ENCODE assay signal across 25 cellular contexts in the genomic region with DNA sequence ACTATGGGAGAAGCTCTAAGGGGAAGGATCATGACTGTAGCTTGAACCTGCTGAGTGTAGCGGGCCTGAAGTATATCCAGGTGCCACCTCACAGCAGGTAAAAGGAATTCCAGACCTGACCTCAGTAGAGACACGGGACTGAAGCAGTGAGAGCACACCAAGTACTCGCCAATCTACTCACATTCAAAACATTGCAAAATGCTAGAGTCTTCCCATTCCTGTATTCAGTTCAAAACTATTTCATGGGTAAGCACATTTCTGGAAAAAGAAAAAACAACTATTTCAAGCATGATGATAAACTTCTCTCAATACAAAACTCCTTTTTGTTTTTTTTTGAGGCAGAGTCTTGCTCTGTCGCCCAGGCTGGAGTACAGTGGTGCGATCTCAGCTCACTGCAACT.
"Had no signal": no experiment of that assay in that cellular context is flagged by ENCODE, and none has a peak within 500 bp of the region (broad histone marks: within the 10 kb centered on the region; RNA-seq: fewer than 3 reads in every experiment).

No MANE protein-coding gene starts in this region.

- H3K27ac ChIP-seq: pancreas, psoas muscle, right atrium auricular region, uterus had no signal

- H3K27me3 ChIP-seq: pancreas, right atrium auricular region, tibial nerve, uterus had no signal

- DNase-seq: activated CD4-positive, alpha-beta T cell treated with anti-CD3 and anti-CD28 coated beads for 1 hour; activated CD8-positive, alpha-beta memory T cell treated with anti-CD3 and anti-CD28 coated beads for 24 hours; activated CD8-positive, alpha-beta memory T cell treated with anti-CD3 and anti-CD28 coated beads, Interleukin-2, amount 50 U/mL, for 48 hours; activated naive CD4-positive, alpha-beta T cell treated with Interleukin-2 at 50 U/mL for 16 hours; activated naive CD8-positive, alpha-beta T cell treated with anti-CD3 and anti-CD28 coated beads for 36 hours; activated T-cell treated with anti-CD3 and anti-CD28 coated beads, Interleukin-2, amount 50 U/mL, for 48 hours; amniotic stem cell; cerebellar nuclear complex; effector CD4-positive, alpha-beta T cell; erythroblast; hypothalamus; midbrain; pancreas; psoas muscle; stimulated activated CD4-positive, alpha-beta T cell treated with anti-CD3 and anti-CD28 coated beads, Interleukin-12 subunit alpha, Interleukin-12 subunit beta, amount 100 ng/mL, for 4 hours; stimulated activated CD4-positive, alpha-beta T cell treated with anti-CD3 and anti-CD28 coated beads, Interleukin-4, amount 100 ng/mL, for 4 hours; stimulated activated naive CD8-positive, alpha-beta T cell treated with anti-CD3 and anti-CD28 coated beads, Interleukin-15, Interleukin-2, amounts not matched to agents 100 U/mL and 50 U/mL, for 24 hours; T-helper 1 cell; uterus had no signal

- ATAC-seq: natural killer cell treated with Interleukin-12 subunit alpha and Interleukin-12 subunit beta and Interleukin-15 and Interleukin-18, amount 100 ng/mL, for 72 hours; pancreas; psoas muscle; stimulated activated naive CD8-positive, alpha-beta T cell treated with anti-CD3 and anti-CD28 coated beads, Interleukin-15, Interleukin-2, amounts not matched to agents 100 U/mL and 50 U/mL, for 24 hours had no signal

- H3K4me1 ChIP-seq: pancreas, psoas muscle, right atrium auricular region, tibial nerve, uterus had no signal

- FAIRE-seq: frontal cortex, islet of Langerhans, pancreas, TTC549 had no signal

- H3K9me3 ChIP-seq: pancreas, psoas muscle, right atrium auricular region, tibial nerve, uterus had no signal

- H3K4me3 ChIP-seq: pancreas, psoas muscle, right atrium auricular region, tibial nerve, uterus had no signal

- H3K36me3 ChIP-seq: pancreas, right atrium auricular region, tibial nerve, uterus had no signal
